Comparison of ENCODE assay signal across 8 cellular contexts in genomic region chrX:109485470-109486340, GRCh38. TPM values are rescaled to one million over a fixed set of nuclear protein-coding genes. Genes with fewer than 3 reads are reported as not detected.
DNase-seq lines count a peak whose midpoint lies in the region; ATAC-seq and TF ChIP-seq lines count a peak whose summit lies in the region.

No MANE protein-coding gene starts in this region.

- no peaks in the 10 kb centered on the region for H3K4me1 ChIP-seq in right atrium auricular region
- no peaks in the 10 kb centered on the region for H3K4me1 ChIP-seq in gastrocnemius medialis

- H3K36me3 ChIP-seq in right atrium auricular region (no peaks in the 10 kb centered on the region), gastrocnemius medialis (no peaks in the 10 kb centered on the region), MG63 (no peaks in the 10 kb centered on the region)

- intact Hi-C loops in gastrocnemius medialis (cut with DNase I; ENCODE audit: low total_unique reads) = loop anchor here (5.0 kb wide), 1 partner anchor 147 kb away; no protein-coding TSS in a partner anchor

- DNase-seq in DMS153 treated with DMSO at 0.1 percent for 48 hours (lab: John Stamatoyannopoulos, UW; ENCODE audit: unreplicated experiment) (peak; percentile 12), NCI-H1092 (lab: John Stamatoyannopoulos, UW) (peak; percentile 21), SW480 (ENCODE audit: low spot score) (peak; percentile 55), amygdala (lab: John Stamatoyannopoulos, UW) (peak in 48 of 56 donors; percentile 0 to 79 (median 13)), right atrium auricular region (ENCODE audit: low spot score) (peak; percentile 80), gastrocnemius medialis (peak in 1 of 2 donors; percentile 25), MG63 (no peak)

- in situ Hi-C loops in gastrocnemius medialis (cut with MboI; ENCODE audit: low sequenced_read_pairs in 4 of 4) = loop anchor here (10.0 to 25.0 kb wide), 4 partner anchors 149 to 402 kb away; partner anchors contain the start of gene KCNE5 (in 1 of the 4)

- peak; percentile 95 to 98 for TF ChIP-seq CTCF in right atrium auricular region (IDR thresholded peaks at IDR 0.05)
- TF ChIP-seq CTCF in gastrocnemius medialis (IDR thresholded peaks at IDR 0.05 in 4 of 5, conservative IDR thresholded peaks at IDR 0.05 in 1 of 5) = peak; percentile 67 to 95 (median 81)

- no peaks in the 10 kb centered on the region for H3K27me3 ChIP-seq in right atrium auricular region
- peaks cover 0 to 3% (median 0%) of the 10 kb centered on the region in 3 donors for H3K27me3 ChIP-seq in gastrocnemius medialis
- no peaks in the 10 kb centered on the region; the same call in 1 of the 2 replicates for H3K27me3 ChIP-seq in MG63

- H3K27ac ChIP-seq in right atrium auricular region = no peak overlapping the region
- H3K27ac ChIP-seq in gastrocnemius medialis = no peak overlapping the region

- ATAC-seq in GM21576 (IDR thresholded peaks at IDR 0.05; ENCODE audit: unreplicated experiment) (peak; percentile 91), gastrocnemius medialis (peak in 1 of 2 donors; percentile 56)

- no peak for TF ChIP-seq POLR2A in gastrocnemius medialis (IDR thresholded peaks at IDR 0.05)

- H3K4me3 ChIP-seq in right atrium auricular region = no peak overlapping the region
- H3K4me3 ChIP-seq in gastrocnemius medialis = no peak overlapping the region
- H3K4me3 ChIP-seq in MG63 = no peak overlapping the region

- H3K9me3 ChIP-seq in right atrium auricular region (no peaks in the 10 kb centered on the region), gastrocnemius medialis (no peaks in the 10 kb centered on the region), MG63 (no peaks in the 10 kb centered on the region)

RNA-seq across cellular contexts. Expression of gene GUCY2F, which starts 3.8 kb away (rescaled TPM):
- total RNA-seq in right atrium auricular region (not detected), gastrocnemius medialis (not detected)
- total RNA-seq in MG63 (2014; rRNA removed; shearing (Covaris generic); ENCODE audit: low replicate concordance) = not detected in 2 replicates

RNA-seq across cellular contexts. Expression of gene NXT2, which starts 50.9 kb away (rescaled TPM):
- 1 to 10 TPM; 2.6 to 3.8 TPM for total RNA-seq in right atrium auricular region
- total RNA-seq in gastrocnemius medialis = 1 to 10 TPM; 1.8 to 5.3 (median 3.3) TPM
- 10.7 and 28.2 TPM in 2 replicates for total RNA-seq in MG63 (2014; rRNA removed; shearing (Covaris generic); ENCODE audit: low replicate concordance)
